Comparison of ENCODE assay signal across 14 cellular contexts in genomic region chr6:154555075-154555677, GRCh38. TPM values are rescaled to one million over a fixed set of nuclear protein-coding genes. Genes with fewer than 3 reads are reported as not detected.
A peak's percentile ranks its signal among the peaks of the same experiment; 100 is the strongest.
DNase-seq lines count a peak whose midpoint lies in the region; ATAC-seq, FAIRE-seq and TF ChIP-seq lines count a peak whose summit lies in the region.
"Had no signal": no experiment of that assay in that cellular context is flagged by ENCODE, and none has a peak within 500 bp of the region (broad histone marks: within the 10 kb centered on the region; RNA-seq: fewer than 3 reads in every experiment).

No MANE protein-coding gene starts in this region.

- peak overlapping the region; percentile 22 to 50; a peak in 3 of 6 replicates for H3K27ac ChIP-seq in A549
- H3K27ac ChIP-seq in left lung, result no peak overlapping the region
- H3K27ac ChIP-seq: parathyroid adenoma, thoracic aorta had no signal

- TF ChIP-seq EP300 in A549 (IDR thresholded peaks at IDR 0.05), result no peak

- ATAC-seq in A549 (peak; percentile 93), left lung (peak; percentile 62)

- H3K4me3 ChIP-seq in A549 (no peak overlapping the region), bronchial epithelial cell (ENCODE audit: low read depth, low read length) (no peak overlapping the region), left lung (no peak overlapping the region)
- H3K4me3 ChIP-seq: thoracic aorta had no signal

- no peak for TF ChIP-seq RAD21 in A549 (conservative IDR thresholded peaks at IDR 0.05 in 1 of 2, IDR thresholded peaks at IDR 0.05 in 1 of 2)

- TF ChIP-seq CTCF in A549 (IDR thresholded peaks at IDR 0.05) (no peak), bronchial epithelial cell (IDR thresholded peaks at IDR 0.05; ENCODE audit: insufficient read depth, low read length, severe bottlenecking) (no peak), left lung (IDR thresholded peaks at IDR 0.05) (no peak), GM20000 (IDR thresholded peaks at IDR 0.05; ENCODE audit: extremely low read depth, missing control alignments) (no peak)

- peaks cover 1% of the 10 kb centered on the region for H3K27me3 ChIP-seq in bronchial epithelial cell (ENCODE audit: control insufficient read depth, insufficient read depth, low read length)
- H3K27me3 ChIP-seq in left lung, result no peaks in the 10 kb centered on the region

- TF ChIP-seq POLR2A in A549 (IDR thresholded peaks at IDR 0.05; ENCODE audit: low read length), result no peak

- DNase-seq in A549 (ENCODE audit: low read depth in 1 of 2, low spot score in 1 of 2) (peak; percentile 22 to 61), LHCN-M2 (ENCODE audit: low read depth) (peak; percentile 7), bronchial epithelial cell (ENCODE audit: low read depth) (peak; percentile 96), left lung (no peak), GM20000 (ENCODE audit: low spot score) (no peak), OCI-M2 (lab: John Stamatoyannopoulos, UW; ENCODE audit: unreplicated experiment) (no peak), SHP77 treated with DMSO at 0.1 percent for 48 hours (lab: John Stamatoyannopoulos, UW) (no peak)
- no peak for DNase-seq in activated CD4-positive, alpha-beta T cell treated with anti-CD3 and anti-CD28 coated beads, Interleukin-2, amount 50 U/mL, for 48 hours
- DNase-seq: activated naive CD4-positive, alpha-beta T cell; effector memory CD4-positive, alpha-beta T cell; NCI-H2029; SIG-M5 had no signal

- POLR2A ChIA-PET in A549 (lab: Yijun Ruan, JAX), result no interaction called here

- intact Hi-C loops in left lung (cut with DNase I), result no loop called here

- H3K4me1 ChIP-seq in A549 (peaks cover 15% of the 10 kb centered on the region), left lung (no peaks in the 10 kb centered on the region)
- H3K4me1 ChIP-seq: parathyroid adenoma had no signal

- H3K36me3 ChIP-seq in bronchial epithelial cell (ENCODE audit: control insufficient read depth, insufficient read depth, low read length) (no peaks in the 10 kb centered on the region), left lung (no peaks in the 10 kb centered on the region)
- H3K36me3 ChIP-seq: thoracic aorta had no signal

- peak overlapping the region; percentile 68 for H3K4me2 ChIP-seq in A549

- FAIRE-seq in A549 (lab: Jason Lieb, UNC) (no peak), bronchial epithelial cell (lab: Jason Lieb, UNC) (peak; percentile 40)

- CTCF ChIA-PET in A549 (lab: Yijun Ruan, JAX), result interaction anchor here (0.6 to 1.7 kb wide), 2 partner anchors 16 to 18 kb away, joined by 3 to 4 read pairs; no protein-coding TSS in a partner anchor

- 3% methylated on average over 5 of the region's 6 CpGs for WGBS in A549 (ENCODE audit: missing lambda C conversion rate)

- H3K9me3 ChIP-seq in A549, result no peaks in the 10 kb centered on the region
- no peaks in the 10 kb centered on the region for H3K9me3 ChIP-seq in left lung
- H3K9me3 ChIP-seq: thoracic aorta had no signal

TF ChIP-seq in A549, 52 proteins besides CTCF, POLR2A, EP300 and RAD21:
- TF ChIP-seq HMGXB4 (CRISPR knock-in tag; IDR thresholded peaks at IDR 0.05; ENCODE audit: borderline replicate concordance) (no peak), SREBF2 (IDR thresholded peaks at IDR 0.05) (no peak), BHLHE40 (IDR thresholded peaks at IDR 0.05; ENCODE audit: low read depth, low read length) (no peak), PHF8 (IDR thresholded peaks at IDR 0.05; ENCODE audit: borderline replicate concordance, low read depth) (no peak), GATA3 (IDR thresholded peaks at IDR 0.05; ENCODE audit: borderline replicate concordance) (no peak), NFE2L2 (conservative IDR thresholded peaks at IDR 0.05; ENCODE audit: low read length) (no peak), KDM1A (IDR thresholded peaks at IDR 0.05; ENCODE audit: low read depth) (no peak), FOSL2 (IDR thresholded peaks at IDR 0.05) (no peak), FOSL2 (CRISPR knock-in tag; IDR thresholded peaks at IDR 0.05) (no peak), JUNB (IDR thresholded peaks at IDR 0.05) (no peak), HOXA7 (CRISPR knock-in tag; IDR thresholded peaks at IDR 0.05) (no peak), RCOR1 (IDR thresholded peaks at IDR 0.05; ENCODE audit: low read depth, low read length) (no peak), BCL3 (IDR thresholded peaks at IDR 0.05) (no peak), ZNF302 (CRISPR knock-in tag; IDR thresholded peaks at IDR 0.05) (no peak)

RNA-seq across cellular contexts. Expression of gene CNKSR3, which starts 44.7 kb away (rescaled TPM):
- polyA plus RNA-seq in A549 (2011; rRNA removed) (2.9 and 3.8 TPM in 2 replicates), A549 (2017; fragmentation: RNase III; extraction: RNeasy Plus Mini Kit Qiagen cat#74134 plus additional on column Dnase treatment) (3.5 to 5.2 TPM (median 4.1 TPM) in 3 replicates)
- 1.3 and 1.6 TPM in 2 replicates for polyA plus RNA-seq in A549 (2012; cell fraction: cytosol; rRNA removed)
- 1.4 and 2.3 TPM in 2 replicates for polyA plus RNA-seq in A549 (2012; cell fraction: nucleus; rRNA removed)
- 3.8 and 4.0 TPM in 2 replicates for polyA minus RNA-seq in A549 (2011; rRNA and poly(A)+ RNA removed)
- total RNA-seq in LHCN-M2 (2014; rRNA removed) (4.4 and 5.6 TPM in 2 replicates), bronchial epithelial cell (2.6 and 3.6 TPM in 2 replicates), left lung (10 to 100 TPM; 10.5 to 13.4 TPM)
- 3.0 TPM for polyA plus RNA-seq in LHCN-M2 (2012)

Comparison
In these comparisons a context has a peak if more than half of its experiments do, and no peak if none do; other contexts are left out.
1. DNase-seq: peak in A549 (2 of 2), LHCN-M2 (single experiment) and bronchial epithelial cell (single experiment); none in left lung (0 of 2), activated CD4-positive, alpha-beta T cell treated with anti-CD3 and anti-CD28 coated beads, Interleukin-2, amount 50 U/mL, for 48 hours (0 of 2), GM20000 (single experiment), OCI-M2 (single experiment) and SHP77 treated with DMSO at 0.1 percent for 48 hours (single experiment).
2. H3K27ac ChIP-seq: peak in A549 (2 of 2); none in left lung (0 of 2).